Comparison of ENCODE assay signal across 12 cellular contexts in genomic region chr1:115179397-115179835, GRCh38.
DNase-seq lines count a peak whose midpoint lies in the region; ATAC-seq and TF ChIP-seq lines count a peak whose summit lies in the region.
"Had no signal": no experiment of that assay in that cellular context is flagged by ENCODE, and none has a peak within 500 bp of the region (broad histone marks: within the 10 kb centered on the region; RNA-seq: fewer than 3 reads in every experiment).

No MANE protein-coding gene starts in this region.

- H3K27ac ChIP-seq in PC-3 (ENCODE audit: low read length) (peak overlapping the region; percentile 57), WERI-Rb-1 (no peak overlapping the region)
- H3K27ac ChIP-seq: ovary, SK-N-MC had no signal

- POLR2A ChIA-PET in PC-3 (lab: Charles Lee; ENCODE audit: unreplicated experiment) = no interaction called here
- POLR2A ChIA-PET in naive thymus-derived CD8-positive, alpha-beta T cell (lab: Charles Lee) = no interaction called here

- H3K27me3 Mint-ChIP-seq in naive thymus-derived CD8-positive, alpha-beta T cell = peaks cover 2 to 12% (median 3%) of the 10 kb centered on the region in 5 donors

- H3K4me2 ChIP-seq in PC-3 (ENCODE audit: low read length) = peak overlapping the region; percentile 13; the same call in 1 of the 2 replicates

- peaks cover 0 to 2% (median 0%) of the 10 kb centered on the region in 4 donors for H3K4me1 Mint-ChIP-seq in naive thymus-derived CD8-positive, alpha-beta T cell

- no peak overlapping the region for H3K9ac ChIP-seq in PC-3 (ENCODE audit: low read length)

- H3K4me1 ChIP-seq in PC-3 (ENCODE audit: insufficient read depth, low read length) = peaks cover 37% of the 10 kb centered on the region

- intact Hi-C loops in PC-3 (cut with micrococcal nuclease) = no loop called here

- H2AFZ ChIP-seq in PC-3 (ENCODE audit: low read length) = no peak overlapping the region

- no peak overlapping the region for H3K27ac Mint-ChIP-seq in naive thymus-derived CD8-positive, alpha-beta T cell

- no peaks in the 10 kb centered on the region for H4K20me1 ChIP-seq in PC-3 (ENCODE audit: low read length)

- H3F3A ChIP-seq in PC-3 (ENCODE audit: low read length, unreplicated experiment) = no peaks in the 10 kb centered on the region

- ATAC-seq in PC-3 = peak; percentile 89
- ATAC-seq in naive thymus-derived CD8-positive, alpha-beta T cell = no peak
- no peak for ATAC-seq in GM18498 (IDR thresholded peaks at IDR 0.05; ENCODE audit: unreplicated experiment)

- CTCF ChIA-PET in PC-3 (lab: Charles Lee) = no interaction called here

- H3K36me3 ChIP-seq in PC-3 (ENCODE audit: low read depth, low read length) (no peaks in the 10 kb centered on the region), WERI-Rb-1 (no peaks in the 10 kb centered on the region)
- H3K36me3 ChIP-seq: ovary had no signal

- H3K4me3 Mint-ChIP-seq in naive thymus-derived CD8-positive, alpha-beta T cell = no peak overlapping the region

- no peaks in the 10 kb centered on the region for H3K9me3 ChIP-seq in PC-3 (ENCODE audit: low read length)
- peaks cover 4% of the 10 kb centered on the region for H3K9me3 ChIP-seq in WERI-Rb-1 (ENCODE audit: severe bottlenecking)
- H3K9me3 ChIP-seq: ovary had no signal

- H3K27me3 ChIP-seq in PC-3 (ENCODE audit: low read length) (no peaks in the 10 kb centered on the region), WERI-Rb-1 (ENCODE audit: insufficient read depth, low read depth, severe bottlenecking) (no peaks in the 10 kb centered on the region)
- H3K27me3 ChIP-seq: ovary had no signal

- no peaks in the 10 kb centered on the region for H3K9me2 ChIP-seq in PC-3 (replicated peaks; ENCODE audit: low read length)

- no peaks in the 10 kb centered on the region for H3K36me3 Mint-ChIP-seq in naive thymus-derived CD8-positive, alpha-beta T cell

- no peaks in the 10 kb centered on the region for H3K9me3 Mint-ChIP-seq in naive thymus-derived CD8-positive, alpha-beta T cell

- BruUV-seq in PC-3 (replicated peaks; lab: Mats Ljungman, UMichigan) = no TSS peak

- TF ChIP-seq CTCF in PC-3 (conservative IDR thresholded peaks at IDR 0.05; ENCODE audit: low read depth, low read length) = no peak
- TF ChIP-seq CTCF in epithelial cell of proximal tubule (conservative IDR thresholded peaks at IDR 0.05; ENCODE audit: low read depth, low read length) = no peak
- no peak for TF ChIP-seq CTCF in WERI-Rb-1 (IDR thresholded peaks at IDR 0.05; ENCODE audit: low read depth, low read length)

- no peaks in the 10 kb centered on the region for H3K79me2 ChIP-seq in PC-3 (ENCODE audit: low read length)

- DNase-seq in ELR (ENCODE audit: low read depth) = peak; percentile 100
- peak; percentile 95 for DNase-seq in PC-3
- peak; percentile 90 for DNase-seq in epithelial cell of proximal tubule (ENCODE audit: low read depth)
- peak; percentile 96 for DNase-seq in non-pigmented ciliary epithelial cell (ENCODE audit: low read depth)
- DNase-seq in naive thymus-derived CD8-positive, alpha-beta T cell = no peak
- DNase-seq in HT-29 (ENCODE audit: low spot score) = no peak
- DNase-seq in WERI-Rb-1 = no peak
- DNase-seq: activated naive CD4-positive, alpha-beta T cell treated with Interleukin-2 at 50 U/mL for 16 hours; glutamatergic neuron; ovary had no signal

- H3K4me3 ChIP-seq in PC-3 (ENCODE audit: low read length) = no peak overlapping the region
- H3K4me3 ChIP-seq in epithelial cell of proximal tubule (ENCODE audit: low read depth, low read length) = no peak overlapping the region
- H3K4me3 ChIP-seq in WERI-Rb-1 (ENCODE audit: low read depth, low read length) = no peak overlapping the region
- H3K4me3 ChIP-seq: ovary, SK-N-MC had no signal

Comparison
In these comparisons a context has a peak if more than half of its experiments do, and no peak if none do; other contexts are left out.
1. DNase-seq: peak in ELR (single experiment), PC-3 (single experiment), epithelial cell of proximal tubule (single experiment) and non-pigmented ciliary epithelial cell (single experiment); none in naive thymus-derived CD8-positive, alpha-beta T cell (0 of 10), HT-29 (single experiment) and WERI-Rb-1 (single experiment).